ENCODE assay signal across 8 cellular contexts in the genomic region with DNA sequence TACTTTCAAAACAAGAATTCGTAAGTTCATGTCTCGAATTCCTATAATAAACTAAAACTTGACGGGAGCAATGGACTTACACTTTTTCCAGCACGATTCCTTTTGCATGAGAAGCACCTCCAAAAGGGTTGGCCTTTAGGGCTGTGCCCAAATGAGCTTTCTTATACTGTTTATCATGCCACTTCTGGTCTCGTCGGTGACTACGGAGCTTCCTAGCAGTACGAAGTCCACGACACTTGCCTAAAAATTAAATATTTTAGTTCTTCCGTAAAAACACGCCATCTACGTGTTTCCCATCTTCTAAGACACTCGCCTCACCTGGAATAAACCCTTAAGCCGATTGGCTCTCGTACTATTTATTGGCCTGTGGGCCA. TPM values are rescaled to one million over a fixed set of nuclear protein-coding genes. Genes with fewer than 3 reads are reported as not detected.
DNase-seq lines count a peak whose midpoint lies in the region; ATAC-seq, FAIRE-seq and TF ChIP-seq lines count a peak whose summit lies in the region.

No MANE protein-coding gene starts in this region.

- H3K9me3 ChIP-seq in T-helper 17 cell (ENCODE audit: control insufficient read depth, low read length, poor library complexity, severe bottlenecking) = no peaks in the 10 kb centered on the region
- no peaks in the 10 kb centered on the region for H3K9me3 ChIP-seq in sigmoid colon

- no peak for TF ChIP-seq POLR2A in sigmoid colon (IDR thresholded peaks at IDR 0.05)

- H3K4me1 ChIP-seq in sigmoid colon = peaks cover 0 to 20% (median 13%) of the 10 kb centered on the region in 4 donors

- peak overlapping the region; percentile 84 to 88 (median 86) for H3K27ac ChIP-seq in sigmoid colon

- peaks cover 27% of the 10 kb centered on the region for H3K4me1 Mint-ChIP-seq in T-helper 17 cell

- TF ChIP-seq EP300 in sigmoid colon (IDR thresholded peaks at IDR 0.05) = no peak

- H3K27me3 Mint-ChIP-seq in T-helper 17 cell = no peaks in the 10 kb centered on the region

- TF ChIP-seq CTCF in fibroblast of villous mesenchyme (IDR thresholded peaks at IDR 0.05; ENCODE audit: insufficient read depth, low read depth, low read length) = no peak
- no peak for TF ChIP-seq CTCF in sigmoid colon (IDR thresholded peaks at IDR 0.05)

- peak overlapping the region; percentile 98 for H3K4me3 Mint-ChIP-seq in T-helper 17 cell

- H3K4me3 ChIP-seq in fibroblast of villous mesenchyme (ENCODE audit: low read depth, low read length) (peak overlapping the region; percentile 77), sigmoid colon (peak overlapping the region; percentile 64 to 97 (median 84))

- peak; percentile 1 for ATAC-seq in T-helper 17 cell
- no peak for ATAC-seq in sciatic nerve

- H3K27ac Mint-ChIP-seq in T-helper 17 cell = peak overlapping the region; percentile 98

- CTCF ChIA-PET in HEK293T (lab: Yijun Ruan, JAX) = no interaction called here

- no peak for FAIRE-seq in GM19239 (lab: Jason Lieb, UNC)

- peaks cover 15% of the 10 kb centered on the region for H3K36me3 Mint-ChIP-seq in T-helper 17 cell (ENCODE audit: low read depth)

- intact Hi-C loops in sigmoid colon (cut with DNase I) = no loop called here
- intact Hi-C loops in sciatic nerve (cut with DNase I) = no loop called here

- peaks cover 13 to 39% (median 19%) of the 10 kb centered on the region in 4 donors for H3K36me3 ChIP-seq in sigmoid colon

- DNase-seq in DMS 273 (lab: John Stamatoyannopoulos, UW; ENCODE audit: unreplicated experiment) = peak; percentile 60
- no peak for DNase-seq in DMS 273 treated with DMSO at 0.1 percent for 48 hours (lab: John Stamatoyannopoulos, UW)
- DNase-seq in T-helper 17 cell = no peak
- DNase-seq in fibroblast of villous mesenchyme (ENCODE audit: low read depth) = peak; percentile 12
- DNase-seq in sigmoid colon = no peak
- no peak for DNase-seq in GM19239 (ENCODE audit: insufficient read length, low spot score)
- DNase-seq in sciatic nerve (ENCODE audit: low spot score) = no peak
- no peak for DNase-seq in HEK293T (ENCODE audit: extremely low spot score)

- no peaks in the 10 kb centered on the region for H3K27me3 ChIP-seq in sigmoid colon

- WGBS in sigmoid colon, 2 donors = 0 to 2% methylated on average over 15 of the region's 15 CpGs

- POLR2A ChIA-PET in HEK293T (lab: Yijun Ruan, JAX) = interaction anchor here (1.0 to 2.4 kb wide), 14 partner anchors 8 to 1263 kb away, joined by 3 to 15 read pairs (median 4); no protein-coding TSS in a partner anchor

TF ChIP-seq in HEK293T, 16 proteins besides CTCF, POLR2A, EP300 and RAD21:
- TF ChIP-seq FOXK2 (IDR thresholded peaks at IDR 0.05) (no peak), ZNF384 (IDR thresholded peaks at IDR 0.05) (no peak), BHLHE40 (IDR thresholded peaks at IDR 0.05; ENCODE audit: borderline replicate concordance) (no peak), NFRKB (IDR thresholded peaks at IDR 0.05) (no peak), ARNT (IDR thresholded peaks at IDR 0.05) (no peak), TARDBP (IDR thresholded peaks at IDR 0.05) (no peak)

RNA-seq across cellular contexts. Expression of a gene that starts 0.6 kb away (rescaled TPM):
- 1,000 to 10,000 TPM; 3,176 to 3,181 TPM for total RNA-seq in T-helper 17 cell
- 2,371 and 3,674 TPM in 2 replicates for total RNA-seq in fibroblast of villous mesenchyme
- 1,000 to 10,000 TPM; 1,784 to 4,382 (median 3,617) TPM for total RNA-seq in sigmoid colon
- polyA plus RNA-seq in sigmoid colon = 1,000 to 10,000 TPM; 2,671 to 5,306 (median 2,837) TPM
- 1,454 TPM for total RNA-seq in sciatic nerve

Comparison
In these comparisons a context has a peak if more than half of its experiments do, and no peak if none do; other contexts are left out.
1. DNase-seq: peak in DMS 273 (single experiment) and fibroblast of villous mesenchyme (single experiment); none in DMS 273 treated with DMSO at 0.1 percent for 48 hours (single experiment), T-helper 17 cell (0 of 3), sigmoid colon (single experiment), GM19239 (single experiment), sciatic nerve (single experiment) and HEK293T (single experiment).